ENCODE assay signal across 8 cellular contexts in the genomic region with DNA sequence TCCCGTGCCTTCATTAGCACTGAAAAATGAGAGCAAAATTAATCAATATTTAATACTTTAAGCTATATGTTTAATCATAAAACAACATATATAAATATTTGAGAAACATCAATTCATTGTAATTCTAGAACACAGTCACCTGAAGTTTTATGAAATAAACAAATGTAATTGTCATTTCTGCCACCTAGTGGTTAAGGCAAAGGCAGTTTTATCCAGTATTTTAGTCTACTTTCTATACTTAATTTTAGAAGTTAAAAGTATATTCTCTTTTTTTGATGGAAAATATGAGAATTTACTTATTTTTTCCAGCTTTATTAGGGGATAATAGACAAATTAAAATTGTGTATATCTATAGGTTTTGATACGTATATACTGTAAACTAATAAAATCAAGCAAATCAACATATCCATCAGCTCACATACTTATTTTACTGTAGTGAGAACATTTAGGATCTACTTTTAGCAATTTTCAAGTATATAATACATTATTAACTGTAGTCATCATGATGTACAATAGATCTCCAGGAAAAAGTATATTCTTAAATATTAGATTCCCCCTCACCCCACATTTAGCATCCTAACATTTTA. TPM values are rescaled to one million over a fixed set of nuclear protein-coding genes. Genes with fewer than 3 reads are reported as not detected.
DNase-seq lines count a peak whose midpoint lies in the region; ATAC-seq, FAIRE-seq and TF ChIP-seq lines count a peak whose summit lies in the region.

No MANE protein-coding gene starts in this region.

- TF ChIP-seq CTCF in LNCAP (IDR thresholded peaks at IDR 0.05) (peak; percentile 76), bronchial epithelial cell (IDR thresholded peaks at IDR 0.05; ENCODE audit: insufficient read depth, low read length, severe bottlenecking) (peak; percentile 15)

- H3K4me1 Mint-ChIP-seq in naive thymus-derived CD4-positive, alpha-beta T cell: no peaks in the 10 kb centered on the region
- H3K4me1 Mint-ChIP-seq in activated naive CD8-positive, alpha-beta T cell treated with anti-CD3 and anti-CD28 coated beads, Interleukin-2, amount 50 U/mL, for 24 hours: no peaks in the 10 kb centered on the region

- intact Hi-C loops in naive thymus-derived CD4-positive, alpha-beta T cell (cut with micrococcal nuclease): loop anchor here (1.0 to 5.0 kb wide), 4 partner anchors 153 to 499 kb away; a partner anchor contains a TSS

- ATAC-seq in naive thymus-derived CD4-positive, alpha-beta T cell: no peak
- ATAC-seq in HG02623 (IDR thresholded peaks at IDR 0.05; ENCODE audit: unreplicated experiment): no peak
- no peak for ATAC-seq in GM19328 (IDR thresholded peaks at IDR 0.05; ENCODE audit: unreplicated experiment)
- ATAC-seq in activated naive CD8-positive, alpha-beta T cell treated with anti-CD3 and anti-CD28 coated beads, Interleukin-2, amount 50 U/mL, for 24 hours: no peak

- H3K36me3 Mint-ChIP-seq in naive thymus-derived CD4-positive, alpha-beta T cell: peaks cover 0 to 20% (median 4%) of the 10 kb centered on the region in 5 donors
- peaks cover 19% of the 10 kb centered on the region for H3K36me3 Mint-ChIP-seq in activated naive CD8-positive, alpha-beta T cell treated with anti-CD3 and anti-CD28 coated beads, Interleukin-2, amount 50 U/mL, for 24 hours (ENCODE audit: low read depth)

- CTCF ChIA-PET in naive thymus-derived CD4-positive, alpha-beta T cell (lab: Charles Lee): interaction anchor here (0.6 to 1.3 kb wide), 3 partner anchors 17 to 1588 kb away, joined by 3 to 7 read pairs (median 4); no protein-coding TSS in a partner anchor

- no peaks in the 10 kb centered on the region for H3K9me3 ChIP-seq in naive thymus-derived CD4-positive, alpha-beta T cell (ENCODE audit: control insufficient read depth in 2 of 3, low read length in 3 of 3)

- H3K9me3 Mint-ChIP-seq in naive thymus-derived CD4-positive, alpha-beta T cell: no peaks in the 10 kb centered on the region
- no peaks in the 10 kb centered on the region for H3K9me3 Mint-ChIP-seq in activated naive CD8-positive, alpha-beta T cell treated with anti-CD3 and anti-CD28 coated beads, Interleukin-2, amount 50 U/mL, for 24 hours

- no peak overlapping the region for H3K27ac ChIP-seq in naive thymus-derived CD4-positive, alpha-beta T cell (ENCODE audit: low read depth, low read length)

- no peaks in the 10 kb centered on the region for H3K27me3 ChIP-seq in bronchial epithelial cell (ENCODE audit: control insufficient read depth, insufficient read depth, low read length)
- H3K27me3 ChIP-seq in naive thymus-derived CD4-positive, alpha-beta T cell (ENCODE audit: control insufficient read depth in 2 of 2, insufficient read depth in 2 of 2, low read length in 2 of 2): no peaks in the 10 kb centered on the region

- no peaks in the 10 kb centered on the region for H3K4me1 ChIP-seq in naive thymus-derived CD4-positive, alpha-beta T cell (ENCODE audit: control insufficient read depth in 2 of 2, insufficient read depth in 2 of 2, low read length in 2 of 2)

- POLR2A ChIA-PET in naive thymus-derived CD4-positive, alpha-beta T cell (lab: Charles Lee): interaction anchor here (0.6 kb wide), 1 partner anchor 17 kb away, joined by 3 read pairs; no protein-coding TSS in a partner anchor

- H3K27me3 Mint-ChIP-seq in naive thymus-derived CD4-positive, alpha-beta T cell: no peaks in the 10 kb centered on the region
- H3K27me3 Mint-ChIP-seq in activated naive CD8-positive, alpha-beta T cell treated with anti-CD3 and anti-CD28 coated beads, Interleukin-2, amount 50 U/mL, for 24 hours: no peaks in the 10 kb centered on the region

- FAIRE-seq in bronchial epithelial cell (lab: Jason Lieb, UNC): no peak

- H3K4me3 Mint-ChIP-seq in naive thymus-derived CD4-positive, alpha-beta T cell: no peak overlapping the region
- no peak overlapping the region for H3K4me3 Mint-ChIP-seq in activated naive CD8-positive, alpha-beta T cell treated with anti-CD3 and anti-CD28 coated beads, Interleukin-2, amount 50 U/mL, for 24 hours

- no peak overlapping the region for H3K27ac Mint-ChIP-seq in naive thymus-derived CD4-positive, alpha-beta T cell
- no peak overlapping the region for H3K27ac Mint-ChIP-seq in activated naive CD8-positive, alpha-beta T cell treated with anti-CD3 and anti-CD28 coated beads, Interleukin-2, amount 50 U/mL, for 24 hours

- no peak overlapping the region for H3K4me3 ChIP-seq in bronchial epithelial cell (ENCODE audit: low read depth, low read length)
- H3K4me3 ChIP-seq in naive thymus-derived CD4-positive, alpha-beta T cell (ENCODE audit: low read length): no peak overlapping the region

- DNase-seq in DMS79 (lab: John Stamatoyannopoulos, UW) (peak; percentile 2), bronchial epithelial cell (ENCODE audit: low read depth) (peak; percentile 35)
- peak in 5 of 9 donors; percentile 4 to 35 (median 18) for DNase-seq in naive thymus-derived CD4-positive, alpha-beta T cell
- no peak for DNase-seq in activated naive CD8-positive, alpha-beta T cell treated with anti-CD3 and anti-CD28 coated beads, Interleukin-2, amount 50 U/mL, for 24 hours
- no peak for DNase-seq in activated CD4-positive, CD25-positive, alpha-beta regulatory T cell (lab: John Stamatoyannopoulos, UW)

- H3K36me3 ChIP-seq in bronchial epithelial cell (ENCODE audit: control insufficient read depth, insufficient read depth, low read length): peaks cover 3% of the 10 kb centered on the region
- H3K36me3 ChIP-seq in naive thymus-derived CD4-positive, alpha-beta T cell (ENCODE audit: control insufficient read depth in 2 of 3, insufficient read depth in 3 of 3, low read length in 3 of 3): peaks cover 0 to 15% (median 3%) of the 10 kb centered on the region in 3 experiments

RNA-seq across cellular contexts. Expression of a gene that starts 16.9 kb away (rescaled TPM):
- 11.1 and 12.9 TPM in 2 replicates for total RNA-seq in bronchial epithelial cell
- 10 to 100 TPM in 1 of 5 experiments, 1 to 10 TPM in 4; 4.3 to 12.0 (median 6.6) TPM for total RNA-seq in naive thymus-derived CD4-positive, alpha-beta T cell
- polyA plus RNA-seq in naive thymus-derived CD4-positive, alpha-beta T cell: 1 to 10 TPM; 6.8 to 7.9 TPM

RNA-seq across cellular contexts. Expression of a gene that starts 33.7 kb away (rescaled TPM):
- 3.3 and 3.7 TPM in 2 replicates for total RNA-seq in bronchial epithelial cell
- 1 to 10 TPM; 4.7 to 8.9 (median 7.1) TPM for total RNA-seq in naive thymus-derived CD4-positive, alpha-beta T cell
- 1 to 10 TPM; 2.4 to 4.4 TPM for polyA plus RNA-seq in naive thymus-derived CD4-positive, alpha-beta T cell

RNA-seq across cellular contexts. Expression of a gene that starts 57.1 kb away (rescaled TPM):
- 0.26 TPM in 2 replicates for total RNA-seq in bronchial epithelial cell
- under 1 TPM in 1 of 5 experiments, not detected in 4; 0.31 TPM for total RNA-seq in naive thymus-derived CD4-positive, alpha-beta T cell
- polyA plus RNA-seq in naive thymus-derived CD4-positive, alpha-beta T cell: not detected

Comparison
In these comparisons a context has a peak if more than half of its experiments do, and no peak if none do; other contexts are left out.
1. DNase-seq: peak in DMS79 (single experiment), bronchial epithelial cell (single experiment) and naive thymus-derived CD4-positive, alpha-beta T cell (5 of 9); none in activated naive CD8-positive, alpha-beta T cell treated with anti-CD3 and anti-CD28 coated beads, Interleukin-2, amount 50 U/mL, for 24 hours (single experiment) and activated CD4-positive, CD25-positive, alpha-beta regulatory T cell (0 of 4).